Comparison of ENCODE assay signal across 9 cellular contexts in the genomic region with DNA sequence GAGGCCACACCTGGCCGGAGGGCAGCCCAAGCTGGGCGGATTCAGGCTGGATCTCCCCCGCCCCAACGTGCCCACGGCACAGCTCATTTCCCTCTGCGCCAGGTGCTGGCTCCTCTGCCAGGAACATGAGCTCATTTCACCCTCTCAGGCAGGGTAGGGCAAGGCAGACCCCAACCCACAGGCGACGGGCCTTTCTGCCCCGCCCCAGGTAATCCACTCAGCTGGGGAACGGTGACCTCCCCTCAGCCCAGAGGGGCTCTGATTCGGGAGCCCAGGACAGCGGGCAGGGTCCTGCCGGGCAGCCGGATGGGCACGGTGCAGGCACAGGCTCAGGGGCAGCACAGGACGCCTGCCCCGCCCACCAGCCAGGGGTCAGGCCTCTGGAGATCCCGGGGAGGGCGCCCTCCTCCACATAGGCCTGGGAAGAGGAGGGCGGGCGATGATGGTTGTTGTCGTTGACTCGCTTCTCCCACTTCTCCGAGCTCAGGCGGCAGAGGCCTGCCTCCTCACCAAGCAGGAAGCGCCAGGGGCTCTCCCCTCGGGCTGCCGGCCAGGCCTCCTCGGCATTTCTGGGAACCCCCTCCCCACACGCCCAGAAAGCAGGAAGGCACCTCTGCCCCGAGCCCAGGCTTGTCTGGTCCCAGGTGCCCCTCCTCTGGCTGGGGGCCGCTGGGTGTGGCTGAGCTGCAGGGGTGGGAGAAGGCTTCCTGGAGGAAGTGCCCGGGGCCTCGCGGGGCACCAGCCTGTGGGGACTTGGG.
A peak's percentile ranks its signal among the peaks of the same experiment; 100 is the strongest.
DNase-seq lines count a peak whose midpoint lies in the region; TF ChIP-seq lines count a peak whose summit lies in the region.
"Had no signal": no experiment of that assay in that cellular context is flagged by ENCODE, and none has a peak within 500 bp of the region (broad histone marks: within the 10 kb centered on the region; RNA-seq: fewer than 3 reads in every experiment).

No MANE protein-coding gene starts in this region.

- DNase-seq in NCI-H2171 treated with DMSO at 0.1 percent for 48 hours (lab: John Stamatoyannopoulos, UW), result peak; percentile 35
- no peak for DNase-seq in NCI-H2171 (lab: John Stamatoyannopoulos, UW)
- DNase-seq in stimulated activated CD4-positive, alpha-beta T cell treated with anti-CD3 and anti-CD28 coated beads, Interleukin-4, amount 100 ng/mL, for 24 hours, result peak; percentile 12
- DNase-seq in pons (ENCODE audit: low spot score), result no peak
- DNase-seq in NCI-H2081 treated with DMSO at 0.1 percent for 48 hours (lab: John Stamatoyannopoulos, UW), result no peak
- no peak for DNase-seq in NCI-H2196 treated with DMSO at 0.1 percent for 48 hours (lab: John Stamatoyannopoulos, UW; ENCODE audit: unreplicated experiment)
- DNase-seq: NCI-H1436 had no signal

- no peak overlapping the region for H3K27ac ChIP-seq in OCI-LY3 (ENCODE audit: low read length)

- H3K27me3 Mint-ChIP-seq in dendritic cell treated with granulocyte-macrophage colony-stimulating factor and Interleukin-4, amounts not matched to agents 40 ng/mL and 50 ng/mL, for 4 days, result peaks cover 21% of the 10 kb centered on the region

- no peaks in the 10 kb centered on the region for H4K20me1 ChIP-seq in OCI-LY3 (ENCODE audit: insufficient read depth, low read length)

- no peaks in the 10 kb centered on the region for H3K9me3 Mint-ChIP-seq in dendritic cell treated with granulocyte-macrophage colony-stimulating factor and Interleukin-4, amounts not matched to agents 40 ng/mL and 50 ng/mL, for 4 days

- TF ChIP-seq CTCF in OCI-LY3 (IDR thresholded peaks at IDR 0.05; ENCODE audit: low read depth, low read length), result no peak

- peak overlapping the region; percentile 82 for H3K27ac Mint-ChIP-seq in dendritic cell treated with granulocyte-macrophage colony-stimulating factor and Interleukin-4, amounts not matched to agents 40 ng/mL and 50 ng/mL, for 4 days

- H3K79me2 ChIP-seq in OCI-LY3 (ENCODE audit: low read length), result no peaks in the 10 kb centered on the region

- no peaks in the 10 kb centered on the region for H3K27me3 ChIP-seq in OCI-LY3 (ENCODE audit: low read depth, low read length)

- peaks cover 33% of the 10 kb centered on the region for H3K4me1 Mint-ChIP-seq in dendritic cell treated with granulocyte-macrophage colony-stimulating factor and Interleukin-4, amounts not matched to agents 40 ng/mL and 50 ng/mL, for 4 days (ENCODE audit: low read depth)

- intact Hi-C loops in dendritic cell treated with granulocyte-macrophage colony-stimulating factor and Interleukin-4, amounts not matched to agents 40 ng/mL and 50 ng/mL, for 4 days (cut with micrococcal nuclease), result no loop called here

- H3K36me3 ChIP-seq in OCI-LY3 (replicated peaks; ENCODE audit: low read depth, low read length), result no peaks in the 10 kb centered on the region

- H3K9ac ChIP-seq in OCI-LY3 (ENCODE audit: low read length), result peak overlapping the region; percentile 39; the same call in 1 of the 2 replicates

- peak overlapping the region; percentile 19; the same call in 1 of the 2 replicates for H3K4me3 ChIP-seq in OCI-LY3 (ENCODE audit: low read length)

- peak overlapping the region; percentile 43 for H3K4me2 ChIP-seq in OCI-LY3 (ENCODE audit: low read length)

- no peaks in the 10 kb centered on the region for H3K9me3 ChIP-seq in OCI-LY3 (ENCODE audit: insufficient read depth, low read length)

- H3K36me3 Mint-ChIP-seq in dendritic cell treated with granulocyte-macrophage colony-stimulating factor and Interleukin-4, amounts not matched to agents 40 ng/mL and 50 ng/mL, for 4 days (ENCODE audit: low read depth), result no peaks in the 10 kb centered on the region

- peaks cover 21% of the 10 kb centered on the region for H3K4me1 ChIP-seq in OCI-LY3 (ENCODE audit: low read length)

- H2AFZ ChIP-seq in OCI-LY3 (ENCODE audit: low read depth, low read length), result peak overlapping the region; percentile 93

- H3K4me3 Mint-ChIP-seq in dendritic cell treated with granulocyte-macrophage colony-stimulating factor and Interleukin-4, amounts not matched to agents 40 ng/mL and 50 ng/mL, for 4 days, result peak overlapping the region; percentile 30

Comparison
In these comparisons a context has a peak if more than half of its experiments do, and no peak if none do; other contexts are left out.
1. DNase-seq: peak in NCI-H2171 treated with DMSO at 0.1 percent for 48 hours (single experiment) and stimulated activated CD4-positive, alpha-beta T cell treated with anti-CD3 and anti-CD28 coated beads, Interleukin-4, amount 100 ng/mL, for 24 hours (single experiment); none in NCI-H2171 (single experiment), pons (single experiment), NCI-H2081 treated with DMSO at 0.1 percent for 48 hours (single experiment) and NCI-H2196 treated with DMSO at 0.1 percent for 48 hours (single experiment).